Comparison of ENCODE assay signal across 1 cellular context in the genomic region with DNA sequence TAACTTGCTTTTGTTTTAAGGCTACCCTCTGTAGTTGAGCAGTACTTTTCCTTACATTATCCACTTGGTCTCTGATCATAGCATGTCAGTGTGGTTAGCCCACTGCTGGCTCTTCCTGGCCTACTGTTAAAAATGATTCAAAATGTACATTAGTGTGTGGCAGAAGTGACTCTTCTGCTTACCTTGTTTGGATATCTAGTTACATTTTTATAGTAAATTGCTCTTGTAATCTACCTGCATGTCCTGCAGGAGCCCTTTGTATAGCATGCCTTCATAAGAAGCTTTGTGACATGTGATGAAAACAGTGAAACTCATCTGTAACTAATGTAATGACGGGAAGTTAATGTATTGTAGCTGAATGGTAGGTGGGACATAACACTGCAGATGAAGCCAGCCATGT.
A peak's percentile ranks its signal among the peaks of the same experiment; 100 is the strongest.
TF ChIP-seq lines count a peak whose summit lies in the region.

No MANE protein-coding gene starts in this region.

TF ChIP-seq in HEK293, 187 proteins besides CTCF, POLR2A, EP300 and RAD21 (continued from another document):
- TF ChIP-seq ZNF350 (tag by site-specific recombination; IDR thresholded peaks at IDR 0.05), result no peak
- TF ChIP-seq ZSCAN23 (tag by site-specific recombination; IDR thresholded peaks at IDR 0.05), result no peak
- no peak for TF ChIP-seq ZNF76 (tag by site-specific recombination; IDR thresholded peaks at IDR 0.05; ENCODE audit: borderline replicate concordance, low read depth)
- TF ChIP-seq ZNF394 (tag by site-specific recombination; IDR thresholded peaks at IDR 0.05; ENCODE audit: borderline replicate concordance), result no peak
- no peak for TF ChIP-seq KLF10 (tag by site-specific recombination; IDR thresholded peaks at IDR 0.05)
- no peak for TF ChIP-seq ZNF169 (tag by site-specific recombination; IDR thresholded peaks at IDR 0.05)
- no peak for TF ChIP-seq GLI4 (tag by site-specific recombination; IDR thresholded peaks at IDR 0.05)
- no peak for TF ChIP-seq ZNF600 (tag by site-specific recombination; IDR thresholded peaks at IDR 0.05)
- TF ChIP-seq OSR2 (tag by site-specific recombination; IDR thresholded peaks at IDR 0.05), result peak; percentile 45; the same call in 1 of the 2 replicates
- no peak for TF ChIP-seq ZNF112 (tag by site-specific recombination; IDR thresholded peaks at IDR 0.05)
- TF ChIP-seq, protein P1, sequence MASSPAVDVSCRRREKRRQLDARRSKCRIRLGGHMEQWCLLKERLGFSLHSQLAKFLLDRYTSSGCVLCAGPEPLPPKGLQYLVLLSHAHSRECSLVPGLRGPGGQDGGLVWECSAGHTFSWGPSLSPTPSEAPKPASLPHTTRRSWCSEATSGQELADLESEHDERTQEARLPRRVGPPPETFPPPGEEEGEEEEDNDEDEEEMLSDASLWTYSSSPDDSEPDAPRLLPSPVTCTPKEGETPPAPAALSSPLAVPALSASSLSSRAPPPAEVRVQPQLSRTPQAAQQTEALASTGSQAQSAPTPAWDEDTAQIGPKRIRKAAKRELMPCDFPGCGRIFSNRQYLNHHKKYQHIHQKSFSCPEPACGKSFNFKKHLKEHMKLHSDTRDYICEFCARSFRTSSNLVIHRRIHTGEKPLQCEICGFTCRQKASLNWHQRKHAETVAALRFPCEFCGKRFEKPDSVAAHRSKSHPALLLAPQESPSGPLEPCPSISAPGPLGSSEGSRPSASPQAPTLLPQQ (tag by site-specific recombination; IDR thresholded peaks at IDR 0.05), result no peak
- TF ChIP-seq REST (tag by site-specific recombination; IDR thresholded peaks at IDR 0.05), result no peak
- no peak for TF ChIP-seq ZNF174 (tag by site-specific recombination; IDR thresholded peaks at IDR 0.05)
- TF ChIP-seq GLIS2 (tag by site-specific recombination; IDR thresholded peaks at IDR 0.05), result no peak
- no peak for TF ChIP-seq ZSCAN4 (tag by site-specific recombination; IDR thresholded peaks at IDR 0.05)
- no peak for TF ChIP-seq YY2 (tag by site-specific recombination; IDR thresholded peaks at IDR 0.05)
- TF ChIP-seq BCL11B (tag by site-specific recombination; IDR thresholded peaks at IDR 0.05; ENCODE audit: low read depth), result no peak
